Comparison of ENCODE assay signal across 1 cellular context in the genomic region with DNA sequence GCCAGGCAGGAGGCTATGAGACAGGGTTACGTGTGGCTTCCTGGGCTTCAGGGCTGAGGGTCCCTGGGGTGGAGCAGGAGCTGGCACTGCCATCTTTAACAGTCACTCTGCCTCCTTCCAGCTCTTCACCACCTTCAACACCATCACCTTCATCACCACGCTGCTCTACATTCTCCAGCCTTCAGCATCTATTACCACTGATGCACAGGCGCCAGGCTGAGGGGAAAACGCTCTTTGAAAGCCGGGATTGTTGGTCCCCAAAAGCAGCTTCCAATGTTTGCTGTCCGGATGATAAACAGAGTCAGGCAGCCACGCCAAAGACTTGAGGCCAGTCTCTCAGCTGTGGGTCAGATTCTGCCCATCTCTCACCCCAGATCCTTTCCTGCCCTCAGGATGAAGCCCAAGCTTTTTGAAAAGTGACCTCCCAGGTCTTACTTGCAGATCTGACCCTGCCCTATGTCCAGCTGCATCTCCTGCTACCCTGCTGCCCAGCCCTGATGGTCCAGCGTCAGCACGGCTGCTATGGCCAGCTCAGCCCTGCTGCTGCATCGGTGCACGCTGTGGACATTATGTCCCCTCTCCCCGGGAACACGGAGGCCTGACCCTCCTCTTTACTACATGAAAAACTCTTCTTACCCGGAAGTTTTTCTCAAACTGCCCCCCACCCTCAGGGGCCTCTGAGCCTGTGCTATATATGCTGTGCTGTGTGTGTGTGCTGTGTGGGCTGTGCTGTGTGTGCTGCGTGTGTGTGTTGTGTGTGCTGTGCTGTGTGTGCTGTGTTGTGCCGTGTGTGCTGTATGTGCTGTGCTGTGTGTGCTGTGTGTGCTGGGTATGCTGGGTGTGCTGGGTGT.
TF ChIP-seq lines count a peak whose summit lies in the region.

No MANE protein-coding gene starts in this region.

TF ChIP-seq in H1, 55 proteins besides CTCF, POLR2A, EP300 and RAD21:
- TF ChIP-seq JUN (IDR thresholded peaks at IDR 0.05; ENCODE audit: low read depth, low read length) (no peak), SIX5 (IDR thresholded peaks at IDR 0.05; ENCODE audit: low read depth, low read length) (no peak), JUND (IDR thresholded peaks at IDR 0.05; ENCODE audit: low read length) (no peak), FOSL1 (IDR thresholded peaks at IDR 0.05; ENCODE audit: insufficient read depth, low read depth, low read length) (no peak), TCF12 (IDR thresholded peaks at IDR 0.05; ENCODE audit: low read depth, low read length) (no peak), RBBP5 (IDR thresholded peaks at IDR 0.05; ENCODE audit: borderline replicate concordance, low read depth, low read length) (no peak)
- TF ChIP-seq, protein P1, sequence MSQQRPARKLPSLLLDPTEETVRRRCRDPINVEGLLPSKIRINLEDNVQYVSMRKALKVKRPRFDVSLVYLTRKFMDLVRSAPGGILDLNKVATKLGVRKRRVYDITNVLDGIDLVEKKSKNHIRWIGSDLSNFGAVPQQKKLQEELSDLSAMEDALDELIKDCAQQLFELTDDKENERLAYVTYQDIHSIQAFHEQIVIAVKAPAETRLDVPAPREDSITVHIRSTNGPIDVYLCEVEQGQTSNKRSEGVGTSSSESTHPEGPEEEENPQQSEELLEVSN (IDR thresholded peaks at IDR 0.05) = no peak
